ENCODE assay signal across 1 cellular context in genomic region chr18:5295981-5296705, GRCh38.
TF ChIP-seq lines count a peak whose summit lies in the region.

No MANE protein-coding gene starts in this region.

TF ChIP-seq in WTC11, 78 proteins besides CTCF, POLR2A, EP300 and RAD21 (continued from another document):
- TF ChIP-seq ZNF671 (CRISPR knock-in tag; IDR thresholded peaks at IDR 0.05): 0 out of 2 replicates have a peak, but pooled peaks have one; percentile 48
- no peak for TF ChIP-seq SOX15 (CRISPR knock-in tag; IDR thresholded peaks at IDR 0.05)
- TF ChIP-seq KAT7 (CRISPR knock-in tag; IDR thresholded peaks at IDR 0.05; ENCODE audit: borderline replicate concordance): no peak; the same call in 1 of the 2 replicates
- TF ChIP-seq ZBTB43 (CRISPR knock-in tag; IDR thresholded peaks at IDR 0.05): no peak
- no peak for TF ChIP-seq CREB1 (CRISPR knock-in tag; IDR thresholded peaks at IDR 0.05)
- TF ChIP-seq STAT6 (CRISPR knock-in tag; conservative IDR thresholded peaks at IDR 0.05; ENCODE audit: low read depth): no peak
- TF ChIP-seq E2F5 (CRISPR knock-in tag; IDR thresholded peaks at IDR 0.05): peak; percentile 66; the same call in 1 of the 2 replicates
- TF ChIP-seq NFATC4 (CRISPR knock-in tag; IDR thresholded peaks at IDR 0.05): no peak
- TF ChIP-seq ATF6 (CRISPR knock-in tag; IDR thresholded peaks at IDR 0.05): no peak
- TF ChIP-seq NR1H2 (CRISPR knock-in tag; IDR thresholded peaks at IDR 0.05): no peak
- no peak for TF ChIP-seq ZNF281 (CRISPR knock-in tag; IDR thresholded peaks at IDR 0.05)
- TF ChIP-seq ZNF423 (CRISPR knock-in tag; IDR thresholded peaks at IDR 0.05): no peak
- TF ChIP-seq PRRX2 (CRISPR knock-in tag; IDR thresholded peaks at IDR 0.05): peak; percentile 36; the same call in 1 of the 2 replicates
- peak; percentile 82; the same call in 1 of the 2 replicates for TF ChIP-seq ERG (CRISPR knock-in tag; IDR thresholded peaks at IDR 0.05)
- no peak; the same call in 1 of the 2 replicates for TF ChIP-seq FOXK1 (CRISPR knock-in tag; IDR thresholded peaks at IDR 0.05)
- TF ChIP-seq SMAD4 (CRISPR knock-in tag; IDR thresholded peaks at IDR 0.05): no peak
- no peak for TF ChIP-seq ATF3 (CRISPR knock-in tag; conservative IDR thresholded peaks at IDR 0.05)
